ENCODE assay signal across 16 cellular contexts in genomic region chr13:79621449-79621848, GRCh38.
DNase-seq lines count a peak whose midpoint lies in the region; ATAC-seq and TF ChIP-seq lines count a peak whose summit lies in the region.
"Had no signal": no experiment of that assay in that cellular context is flagged by ENCODE, and none has a peak within 500 bp of the region (broad histone marks: within the 10 kb centered on the region; RNA-seq: fewer than 3 reads in every experiment).

No MANE protein-coding gene starts in this region.

- no peak overlapping the region for H3K14ac ChIP-seq in trophoblast cell (ENCODE audit: low read length)

- H3K36me3 ChIP-seq in PC-9 (ENCODE audit: low read depth) (no peaks in the 10 kb centered on the region), suprapubic skin (no peaks in the 10 kb centered on the region), trophoblast cell (ENCODE audit: control insufficient read depth in 1 of 2, insufficient read depth in 2 of 2, low read length in 2 of 2) (no peaks in the 10 kb centered on the region)

- H3F3A ChIP-seq in PC-9 (ENCODE audit: insufficient read depth, low read depth) = peaks cover 17% of the 10 kb centered on the region

- H3K4me3 ChIP-seq in GM12865 (ENCODE audit: low read depth, low read length) (no peak overlapping the region), PC-9 (no peak overlapping the region), suprapubic skin (no peak overlapping the region), trophoblast cell (ENCODE audit: low read depth, low read length) (no peak overlapping the region)

- DNase-seq in GM12865 (ENCODE audit: low read depth) (peak; percentile 9), PC-9 (peak; percentile 0 to 62), foreskin keratinocyte (peak in 1 of 2 donors; percentile 60), suprapubic skin (ENCODE audit: low spot score in 2 of 2) (no peak), trophoblast cell (no peak), NCI-H526 (lab: John Stamatoyannopoulos, UW) (no peak), NCI-H446 treated with DMSO at 0.1 percent for 48 hours (lab: John Stamatoyannopoulos, UW) (no peak)
- DNase-seq: DMS 273 treated with DMSO at 0.1 percent for 48 hours, DND-41, H9, NCI-H1105 treated with DMSO at 0.1 percent for 48 hours, NCI-H1694, NCI-H510A treated with DMSO at 0.1 percent for 48 hours, NCI-H82 had no signal

- peak; percentile 50 for ATAC-seq in GM18909 (IDR thresholded peaks at IDR 0.05; ENCODE audit: poor library complexity, unreplicated experiment)
- peak; percentile 64 for ATAC-seq in foreskin keratinocyte

- no peak for TF ChIP-seq POLR2A in suprapubic skin (IDR thresholded peaks at IDR 0.05)

- H4K8ac ChIP-seq in trophoblast cell (ENCODE audit: low read depth, low read length) = no peak overlapping the region

- H3K18ac ChIP-seq in trophoblast cell (ENCODE audit: low read length) = no peak overlapping the region

- CTCF ChIA-PET in PC-9 (lab: Charles Lee) = no interaction called here

- no peak overlapping the region for H4K91ac ChIP-seq in trophoblast cell (ENCODE audit: low read depth, low read length)

- no peak for TF ChIP-seq EP300 in suprapubic skin (IDR thresholded peaks at IDR 0.05)

- no peak overlapping the region for H4K12ac ChIP-seq in trophoblast cell (ENCODE audit: low read depth, low read length)

- H3K9me2 ChIP-seq in PC-9 (ENCODE audit: insufficient read depth) = no peaks in the 10 kb centered on the region

- H3K9ac ChIP-seq in trophoblast cell (ENCODE audit: low read length) = no peak overlapping the region

- no peaks in the 10 kb centered on the region for H3K27me3 ChIP-seq in PC-9 (ENCODE audit: insufficient read depth, low read depth)
- no peaks in the 10 kb centered on the region for H3K27me3 ChIP-seq in foreskin keratinocyte
- no peaks in the 10 kb centered on the region for H3K27me3 ChIP-seq in suprapubic skin
- H3K27me3 ChIP-seq in trophoblast cell (ENCODE audit: insufficient read depth, low read length) = no peaks in the 10 kb centered on the region

- no peak overlapping the region for H3K4ac ChIP-seq in trophoblast cell (ENCODE audit: low read depth, low read length)

- no peaks in the 10 kb centered on the region for H4K20me1 ChIP-seq in PC-9 (ENCODE audit: insufficient read depth)

- no peak overlapping the region for H2BK5ac ChIP-seq in trophoblast cell (ENCODE audit: low read depth, low read length, poor library complexity)

- H2AK5ac ChIP-seq in trophoblast cell (ENCODE audit: low read length) = no peak overlapping the region

- no peak overlapping the region for H2BK120ac ChIP-seq in trophoblast cell (ENCODE audit: insufficient read depth, low read length, poor library complexity)

- no TSS peak for BruUV-seq in PC-9 (replicated peaks; lab: Mats Ljungman, UMichigan)

- H3K4me1 ChIP-seq in PC-9 (replicated peaks; ENCODE audit: insufficient read depth) = peaks cover 26% of the 10 kb centered on the region
- peaks cover 12% of the 10 kb centered on the region for H3K4me1 ChIP-seq in foreskin keratinocyte
- H3K4me1 ChIP-seq in suprapubic skin = no peaks in the 10 kb centered on the region
- H3K4me1 ChIP-seq in trophoblast cell (ENCODE audit: control insufficient read depth in 1 of 2, insufficient read depth in 2 of 2, low read length in 2 of 2) = peaks cover 0 to 2% of the 10 kb centered on the region in 2 experiments

- H2AFZ ChIP-seq in PC-9 (no peak overlapping the region), trophoblast cell (ENCODE audit: insufficient read depth, low read length, poor library complexity) (no peak overlapping the region)

- H3K4me2 ChIP-seq in PC-9 (peak overlapping the region; percentile 34; the same call in 1 of the 2 replicates), trophoblast cell (ENCODE audit: low read length) (no peak overlapping the region)

- POLR2A ChIA-PET in PC-9 (lab: Charles Lee; ENCODE audit: unreplicated experiment) = no interaction called here

- TF ChIP-seq CTCF in GM12865 (IDR thresholded peaks at IDR 0.05; ENCODE audit: insufficient read depth, low read depth, low read length, missing control alignments) (no peak), PC-9 (conservative IDR thresholded peaks at IDR 0.05) (no peak), foreskin keratinocyte (conservative IDR thresholded peaks at IDR 0.05) (no peak), suprapubic skin (IDR thresholded peaks at IDR 0.05) (no peak)

- intact Hi-C loops in PC-9 (cut with micrococcal nuclease; ENCODE audit: unreplicated experiment) = loop anchor here (10.0 kb wide), 1 partner anchor 197 kb away; no protein-coding TSS in a partner anchor

- no peaks in the 10 kb centered on the region for H3K79me2 ChIP-seq in PC-9 (ENCODE audit: low read depth)
- H3K79me2 ChIP-seq in trophoblast cell (ENCODE audit: control insufficient read depth, insufficient read depth, low read length, poor library complexity) = no peaks in the 10 kb centered on the region

- peaks cover 2% of the 10 kb centered on the region for H3K79me1 ChIP-seq in trophoblast cell (ENCODE audit: low read length)

- H3K23ac ChIP-seq in trophoblast cell (ENCODE audit: low read length) = no peak overlapping the region

- H2BK12ac ChIP-seq in trophoblast cell (ENCODE audit: low read length) = no peak overlapping the region

- H3K9me3 ChIP-seq in PC-9 (ENCODE audit: insufficient read depth, low read depth) (peaks cover 13% of the 10 kb centered on the region), suprapubic skin (no peaks in the 10 kb centered on the region), trophoblast cell (ENCODE audit: insufficient read depth, low read depth, low read length) (no peaks in the 10 kb centered on the region)

- peak overlapping the region; percentile 96 for H3K27ac ChIP-seq in PC-9
- H3K27ac ChIP-seq in foreskin keratinocyte = peak overlapping the region; percentile 78
- H3K27ac ChIP-seq in suprapubic skin = no peak overlapping the region
- H3K27ac ChIP-seq in trophoblast cell (ENCODE audit: low read depth, low read length) = no peak overlapping the region
- H3K27ac ChIP-seq: RWPE1 had no signal

- 82% methylated on average over 1 of the region's 1 CpG for WGBS in suprapubic skin
- no CpG with 5 or more reads among the region's 1 CpG for WGBS in trophoblast cell (ENCODE audit: extremely low coverage, insufficient coverage, insufficient read length)

Comparison
In these comparisons a context has a peak if more than half of its experiments do, and no peak if none do; other contexts are left out.
1. DNase-seq: peak in GM12865 (single experiment) and PC-9 (2 of 2); none in suprapubic skin (0 of 2), trophoblast cell (0 of 2), NCI-H526 (0 of 2) and NCI-H446 treated with DMSO at 0.1 percent for 48 hours (single experiment).
2. H3K27ac ChIP-seq: peak in PC-9 (single experiment) and foreskin keratinocyte (single experiment); none in suprapubic skin (single experiment) and trophoblast cell (single experiment).